Comparison of ENCODE assay signal across 11 cellular contexts in the genomic region with DNA sequence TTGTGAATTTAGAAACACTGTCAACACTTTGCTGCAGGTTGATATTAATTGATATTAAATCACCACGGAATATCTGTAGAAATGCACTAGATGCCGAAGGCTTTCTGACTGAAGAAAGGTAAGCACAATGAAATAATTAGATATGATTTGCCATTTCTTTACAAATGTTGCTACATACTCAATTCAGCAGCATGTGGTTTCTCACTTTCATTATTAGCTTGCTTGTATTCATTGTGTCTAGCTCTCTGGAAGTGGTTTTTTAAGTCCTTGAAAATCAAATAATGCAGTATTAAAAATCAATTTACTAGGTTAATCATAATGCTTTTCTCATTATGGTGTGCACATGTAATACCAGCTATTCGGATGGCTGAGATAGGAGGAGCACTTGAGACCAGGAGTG.
DNase-seq lines count a peak whose midpoint lies in the region; ATAC-seq lines count a peak whose summit lies in the region.
"Had no signal": no experiment of that assay in that cellular context is flagged by ENCODE, and none has a peak within 500 bp of the region (broad histone marks: within the 10 kb centered on the region; RNA-seq: fewer than 3 reads in every experiment).

No MANE protein-coding gene starts in this region.

- peak; percentile 65 for ATAC-seq in stimulated activated naive CD8-positive, alpha-beta T cell treated with anti-CD3 and anti-CD28 coated beads, Interleukin-15, amount 100 ng/mL, for 72 hours
- ATAC-seq in stimulated activated naive CD8-positive, alpha-beta T cell treated with anti-CD3 and anti-CD28 coated beads, Interleukin-15, Interleukin-2, amounts not matched to agents 100 U/mL and 50 U/mL, for 24 hours: no peak
- peak; percentile 38 for ATAC-seq in HG02610 (IDR thresholded peaks at IDR 0.05; ENCODE audit: unreplicated experiment)
- peak; percentile 31 for ATAC-seq in HG03342 (IDR thresholded peaks at IDR 0.05; ENCODE audit: unreplicated experiment)
- ATAC-seq in left colon: no peak
- ATAC-seq: Right ventricle myocardium inferior had no signal

- DNase-seq in stimulated activated naive CD8-positive, alpha-beta T cell treated with anti-CD3 and anti-CD28 coated beads, Interleukin-15, amount 100 ng/mL, for 72 hours: no peak
- DNase-seq in stimulated activated naive CD8-positive, alpha-beta T cell treated with anti-CD3 and anti-CD28 coated beads, Interleukin-15, Interleukin-2, amounts not matched to agents 100 U/mL and 50 U/mL, for 24 hours: no peak
- DNase-seq in AML-193 (lab: John Stamatoyannopoulos, UW) (no peak), left colon (no peak)
- no peak for DNase-seq in activated T-helper 2 cell treated with anti-CD3 and anti-CD28 coated beads, Interferon-gamma antibody, Interleukin-2, Interleukin-4, amounts not matched to agents 10 μg/mL and 5 μg/mL and 100 μg/mL, durations not matched to agents 14 hours and 24 hours and 36 hours (ENCODE audit: low spot score)
- no peak for DNase-seq in NK-92 treated with Interleukin-12 subunit alpha and Interleukin-12 subunit beta, amount 100 ng/mL, for 24 hours (lab: John Stamatoyannopoulos, UW)
- DNase-seq: anterior cingulate cortex, naive B cell had no signal

- peak overlapping the region in 1 of 2 donors; percentile 23 for H3K27ac Mint-ChIP-seq in stimulated activated naive CD8-positive, alpha-beta T cell treated with anti-CD3 and anti-CD28 coated beads, Interleukin-15, amount 100 ng/mL, for 72 hours
- no peak overlapping the region for H3K27ac Mint-ChIP-seq in activated T-helper 2 cell treated with anti-CD3 and anti-CD28 coated beads, Interferon-gamma antibody, Interleukin-2, Interleukin-4, amounts not matched to agents 10 μg/mL and 5 μg/mL and 100 μg/mL, durations not matched to agents 14 hours and 24 hours and 36 hours

- no peak overlapping the region for H3K4me3 Mint-ChIP-seq in stimulated activated naive CD8-positive, alpha-beta T cell treated with anti-CD3 and anti-CD28 coated beads, Interleukin-15, amount 100 ng/mL, for 72 hours
- no peak overlapping the region for H3K4me3 Mint-ChIP-seq in activated T-helper 2 cell treated with anti-CD3 and anti-CD28 coated beads, Interferon-gamma antibody, Interleukin-2, Interleukin-4, amounts not matched to agents 10 μg/mL and 5 μg/mL and 100 μg/mL, durations not matched to agents 14 hours and 24 hours and 36 hours (ENCODE audit: low read depth)

- peaks cover 36% of the 10 kb centered on the region for H3K4me1 Mint-ChIP-seq in stimulated activated naive CD8-positive, alpha-beta T cell treated with anti-CD3 and anti-CD28 coated beads, Interleukin-15, amount 100 ng/mL, for 72 hours
- H3K4me1 Mint-ChIP-seq in activated T-helper 2 cell treated with anti-CD3 and anti-CD28 coated beads, Interferon-gamma antibody, Interleukin-2, Interleukin-4, amounts not matched to agents 10 μg/mL and 5 μg/mL and 100 μg/mL, durations not matched to agents 14 hours and 24 hours and 36 hours (ENCODE audit: low read depth): peaks cover 6% of the 10 kb centered on the region

- H3K9me3 Mint-ChIP-seq in stimulated activated naive CD8-positive, alpha-beta T cell treated with anti-CD3 and anti-CD28 coated beads, Interleukin-15, amount 100 ng/mL, for 72 hours: no peaks in the 10 kb centered on the region
- H3K9me3 Mint-ChIP-seq in activated T-helper 2 cell treated with anti-CD3 and anti-CD28 coated beads, Interferon-gamma antibody, Interleukin-2, Interleukin-4, amounts not matched to agents 10 μg/mL and 5 μg/mL and 100 μg/mL, durations not matched to agents 14 hours and 24 hours and 36 hours: no peaks in the 10 kb centered on the region
- H3K9me3 Mint-ChIP-seq: naive B cell had no signal

- H3K27me3 Mint-ChIP-seq in stimulated activated naive CD8-positive, alpha-beta T cell treated with anti-CD3 and anti-CD28 coated beads, Interleukin-15, amount 100 ng/mL, for 72 hours: peaks cover 37% of the 10 kb centered on the region
- peaks cover 6% of the 10 kb centered on the region for H3K27me3 Mint-ChIP-seq in activated T-helper 2 cell treated with anti-CD3 and anti-CD28 coated beads, Interferon-gamma antibody, Interleukin-2, Interleukin-4, amounts not matched to agents 10 μg/mL and 5 μg/mL and 100 μg/mL, durations not matched to agents 14 hours and 24 hours and 36 hours (ENCODE audit: low read depth)
- H3K27me3 Mint-ChIP-seq: naive B cell had no signal

- intact Hi-C loops in activated T-helper 2 cell treated with anti-CD3 and anti-CD28 coated beads, Interferon-gamma antibody, Interleukin-2, Interleukin-4, amounts not matched to agents 10 μg/mL and 5 μg/mL and 100 μg/mL, durations not matched to agents 14 hours and 24 hours and 36 hours (cut with micrococcal nuclease): no loop called here
- intact Hi-C loops in left colon (cut with DNase I, micrococcal nuclease): no loop called here

- no peaks in the 10 kb centered on the region for H3K36me3 Mint-ChIP-seq in activated T-helper 2 cell treated with anti-CD3 and anti-CD28 coated beads, Interferon-gamma antibody, Interleukin-2, Interleukin-4, amounts not matched to agents 10 μg/mL and 5 μg/mL and 100 μg/mL, durations not matched to agents 14 hours and 24 hours and 36 hours (ENCODE audit: low read depth)
- H3K36me3 Mint-ChIP-seq: naive B cell had no signal

Comparison
In these comparisons a context has a peak if more than half of its experiments do, and no peak if none do; other contexts are left out.
1. ATAC-seq: peak in stimulated activated naive CD8-positive, alpha-beta T cell treated with anti-CD3 and anti-CD28 coated beads, Interleukin-15, amount 100 ng/mL, for 72 hours (single experiment), HG02610 (single experiment) and HG03342 (single experiment); none in stimulated activated naive CD8-positive, alpha-beta T cell treated with anti-CD3 and anti-CD28 coated beads, Interleukin-15, Interleukin-2, amounts not matched to agents 100 U/mL and 50 U/mL, for 24 hours (single experiment) and left colon (single experiment).